Comparison of ENCODE assay signal across 10 cellular contexts in the genomic region with DNA sequence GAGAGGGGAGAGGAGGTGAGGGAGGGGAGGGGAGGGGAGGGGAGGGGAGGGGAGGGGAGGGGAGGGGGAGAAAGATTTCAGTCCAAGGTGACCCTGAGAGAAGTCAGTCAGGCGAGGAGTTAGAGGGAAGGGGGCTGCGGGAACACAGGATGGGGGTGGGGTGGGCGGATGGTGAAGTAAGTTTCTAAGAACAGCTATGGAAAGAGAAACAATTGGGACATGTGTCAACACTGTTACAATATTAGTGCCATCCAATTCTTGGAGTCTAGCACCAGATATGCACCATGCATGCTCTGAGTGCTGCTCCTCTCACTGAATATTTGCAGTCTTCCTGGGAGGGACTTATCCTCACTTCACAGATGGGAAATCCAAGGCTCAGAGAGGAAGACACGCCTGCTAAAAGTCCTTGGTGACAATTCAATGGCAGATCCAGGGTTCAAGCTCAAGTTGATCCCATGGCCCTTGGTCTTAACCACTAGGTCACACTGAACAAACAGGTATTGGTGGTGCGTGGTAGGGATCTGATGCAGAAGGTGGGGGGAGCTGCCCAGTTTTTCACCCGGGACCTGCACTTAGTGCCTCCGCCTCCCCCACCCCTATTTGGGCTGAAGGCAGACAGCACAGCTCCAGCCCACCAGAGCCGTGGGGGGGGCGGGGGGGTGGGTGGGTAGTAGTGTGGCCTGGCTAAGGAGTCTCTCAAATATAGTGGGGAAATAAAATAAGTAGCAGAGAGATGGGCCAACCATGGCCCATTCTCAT. TPM values are rescaled to one million over a fixed set of nuclear protein-coding genes. Genes with fewer than 3 reads are reported as not detected.
DNase-seq lines count a peak whose midpoint lies in the region; ATAC-seq and TF ChIP-seq lines count a peak whose summit lies in the region.
"Had no signal": no experiment of that assay in that cellular context is flagged by ENCODE, and none has a peak within 500 bp of the region (broad histone marks: within the 10 kb centered on the region; RNA-seq: fewer than 3 reads in every experiment).

No MANE protein-coding gene starts in this region.

- H3K4me2 ChIP-seq in SK-N-SH = no peak overlapping the region

- peaks cover 13% of the 10 kb centered on the region for H3F3A ChIP-seq in SK-N-SH (replicated peaks; ENCODE audit: insufficient read depth)

- no peak overlapping the region for H3K4me3 ChIP-seq in SK-N-SH (ENCODE audit: low read depth in 2 of 2, low read length in 1 of 2)
- no peak overlapping the region for H3K4me3 ChIP-seq in right cardiac atrium (ENCODE audit: low read length)

- H3K27me3 ChIP-seq in SK-N-SH (ENCODE audit: insufficient read depth) = no peaks in the 10 kb centered on the region
- H3K27me3 ChIP-seq in right cardiac atrium (ENCODE audit: control insufficient read depth, insufficient read depth) = no peaks in the 10 kb centered on the region

- H2AFZ ChIP-seq in SK-N-SH (ENCODE audit: low read depth) = no peak overlapping the region

- TF ChIP-seq EP300 in SK-N-SH (IDR thresholded peaks at IDR 0.05; ENCODE audit: borderline replicate concordance in 1 of 2, low read depth in 1 of 2, low read length in 1 of 2) = no peak

- H3K9ac ChIP-seq in SK-N-SH = no peak overlapping the region

- CTCF ChIA-PET in SK-N-SH (lab: Yijun Ruan, JAX) = interaction anchor here (0.6 to 7.7 kb wide), 11 partner anchors 8 to 602 kb away, joined by 3 to 65 read pairs (median 4); no protein-coding TSS in a partner anchor

- peak overlapping the region; percentile 41 to 91; a peak in 2 of 4 replicates for H3K27ac ChIP-seq in SK-N-SH (ENCODE audit: low read depth in 2 of 2, low read length in 1 of 2)
- H3K27ac ChIP-seq in VCaP = peak overlapping the region; percentile 97
- peak overlapping the region; percentile 88 for H3K27ac ChIP-seq in right cardiac atrium (ENCODE audit: low read length)

- WGBS in SK-N-SH (ENCODE audit: low lambda C conversion rate) = 85% methylated on average over 7 of the region's 9 CpGs
- 43% methylated on average over 9 of the region's 9 CpGs for WGBS in right cardiac atrium

- H3K79me2 ChIP-seq in SK-N-SH (ENCODE audit: insufficient read depth) = peaks cover 36% of the 10 kb centered on the region

- no peaks in the 10 kb centered on the region for H4K20me1 ChIP-seq in SK-N-SH (ENCODE audit: insufficient read depth)

- intact Hi-C loops in right cardiac atrium (cut with DNase I) = loop anchor here in 1 of 4 donors (5.0 kb wide), 1 partner anchor 76 kb away; no protein-coding TSS in a partner anchor

- TF ChIP-seq CTCF in SK-N-SH (IDR thresholded peaks at IDR 0.05) (no peak), VCaP (conservative IDR thresholded peaks at IDR 0.05) (no peak)

- DNase-seq in SK-N-SH = no peak
- no peak for DNase-seq in right cardiac atrium
- no peak for DNase-seq in stimulated activated effector memory CD8-positive, alpha-beta T cell treated with anti-CD3 and anti-CD28 coated beads, Interleukin-12 subunit alpha, Interleukin-12 subunit beta, amount 100 ng/mL, for 72 hours (ENCODE audit: low spot score in 2 of 2)
- no peak for DNase-seq in DMS53 treated with DMSO at 0.1 percent for 48 hours (lab: John Stamatoyannopoulos, UW; ENCODE audit: unreplicated experiment)
- no peak for DNase-seq in NCI-H1105 treated with DMSO at 0.1 percent for 48 hours (lab: John Stamatoyannopoulos, UW)
- DNase-seq in HPDE6-E6E7 (ENCODE audit: extremely low spot score) = no peak
- DNase-seq: activated gamma-delta T cell treated with Interleukin-2 at 50 U/mL for 16 hours, NCI-H446 had no signal

- H3K4me1 ChIP-seq in SK-N-SH (ENCODE audit: control insufficient read depth in 1 of 2, insufficient read depth in 2 of 2, low read depth in 1 of 2, low read length in 1 of 2) = peaks cover 22 to 50% of the 10 kb centered on the region in 2 experiments
- peaks cover 29% of the 10 kb centered on the region for H3K4me1 ChIP-seq in right cardiac atrium (ENCODE audit: control insufficient read depth, insufficient read depth, low read length)

- no peak overlapping the region for H3K4me3 Mint-ChIP-seq in stimulated activated effector memory CD8-positive, alpha-beta T cell treated with anti-CD3 and anti-CD28 coated beads, Interleukin-12 subunit alpha, Interleukin-12 subunit beta, amount 100 ng/mL, for 72 hours

- H3K36me3 Mint-ChIP-seq in stimulated activated effector memory CD8-positive, alpha-beta T cell treated with anti-CD3 and anti-CD28 coated beads, Interleukin-12 subunit alpha, Interleukin-12 subunit beta, amount 100 ng/mL, for 72 hours = peaks cover 38% of the 10 kb centered on the region

- H3K9me3 Mint-ChIP-seq in stimulated activated effector memory CD8-positive, alpha-beta T cell treated with anti-CD3 and anti-CD28 coated beads, Interleukin-12 subunit alpha, Interleukin-12 subunit beta, amount 100 ng/mL, for 72 hours = no peaks in the 10 kb centered on the region

- H3K9me3 ChIP-seq in SK-N-SH = no peaks in the 10 kb centered on the region
- no peaks in the 10 kb centered on the region for H3K9me3 ChIP-seq in right cardiac atrium (ENCODE audit: control insufficient read depth, low read length)

- H3K4me1 Mint-ChIP-seq in stimulated activated effector memory CD8-positive, alpha-beta T cell treated with anti-CD3 and anti-CD28 coated beads, Interleukin-12 subunit alpha, Interleukin-12 subunit beta, amount 100 ng/mL, for 72 hours = peaks cover 74% of the 10 kb centered on the region

- POLR2A ChIA-PET in SK-N-SH (lab: Yijun Ruan, JAX) = no interaction called here

- no peak for ATAC-seq in SK-N-SH treated with all-trans-retinoic acid at 6 μM for 48 hours
- ATAC-seq in right cardiac atrium = peak; percentile 31 to 32
- no peak for ATAC-seq in stimulated activated effector memory CD8-positive, alpha-beta T cell treated with anti-CD3 and anti-CD28 coated beads, Interleukin-12 subunit alpha, Interleukin-12 subunit beta, amount 100 ng/mL, for 72 hours

- TF ChIP-seq RAD21 in SK-N-SH (IDR thresholded peaks at IDR 0.05; ENCODE audit: low read length) = no peak

- H3K36me3 ChIP-seq in SK-N-SH (replicated peaks in 1 of 2; ENCODE audit: control insufficient read depth in 1 of 2, insufficient read depth in 2 of 2, low read length in 1 of 2) = no peaks in the 10 kb centered on the region

- H3K27ac Mint-ChIP-seq in stimulated activated effector memory CD8-positive, alpha-beta T cell treated with anti-CD3 and anti-CD28 coated beads, Interleukin-12 subunit alpha, Interleukin-12 subunit beta, amount 100 ng/mL, for 72 hours = peak overlapping the region; percentile 75

- no peaks in the 10 kb centered on the region for H3K9me2 ChIP-seq in SK-N-SH

TF ChIP-seq in SK-N-SH, 30 proteins besides CTCF, POLR2A, EP300 and RAD21:
- TF ChIP-seq, protein P1, sequence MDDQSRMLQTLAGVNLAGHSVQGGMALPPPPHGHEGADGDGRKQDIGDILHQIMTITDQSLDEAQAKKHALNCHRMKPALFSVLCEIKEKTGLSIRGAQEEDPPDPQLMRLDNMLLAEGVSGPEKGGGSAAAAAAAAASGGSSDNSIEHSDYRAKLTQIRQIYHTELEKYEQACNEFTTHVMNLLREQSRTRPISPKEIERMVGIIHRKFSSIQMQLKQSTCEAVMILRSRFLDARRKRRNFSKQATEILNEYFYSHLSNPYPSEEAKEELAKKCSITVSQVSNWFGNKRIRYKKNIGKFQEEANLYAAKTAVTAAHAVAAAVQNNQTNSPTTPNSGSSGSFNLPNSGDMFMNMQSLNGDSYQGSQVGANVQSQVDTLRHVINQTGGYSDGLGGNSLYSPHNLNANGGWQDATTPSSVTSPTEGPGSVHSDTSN (IDR thresholded peaks at IDR 0.05) = no peak
- no peak for TF ChIP-seq RXRA (IDR thresholded peaks at IDR 0.05; ENCODE audit: borderline replicate concordance, low read depth)
- TF ChIP-seq TEAD4 (IDR thresholded peaks at IDR 0.05; ENCODE audit: borderline replicate concordance, insufficient read depth) = no peak
- no peak for TF ChIP-seq CHD2 (IDR thresholded peaks at IDR 0.05; ENCODE audit: low read length, partially characterized antibody)

TF ChIP-seq in SK-N-SH treated with all-trans-retinoic acid at 6 μM for 48 hours, 23 proteins besides CTCF, POLR2A, EP300 and RAD21:
- no peak for TF ChIP-seq ISL1 (CRISPR knock-in tag; IDR thresholded peaks at IDR 0.05)
- TF ChIP-seq ZNF8 (CRISPR knock-in tag; IDR thresholded peaks at IDR 0.05) = no peak
- no peak for TF ChIP-seq ZC3H10 (CRISPR knock-in tag; IDR thresholded peaks at IDR 0.05)

RNA-seq across cellular contexts. Expression of a gene that starts 42.6 kb away (rescaled TPM):
- 62.3 and 96.6 TPM in 2 replicates for polyA plus RNA-seq in SK-N-SH (2012; rRNA removed)
- polyA plus RNA-seq in SK-N-SH (2012; cell fraction: cytosol; rRNA removed) = 48.1 and 60.4 TPM in 2 replicates
- polyA plus RNA-seq in SK-N-SH (2012; cell fraction: nucleus; rRNA removed) = 53.0 and 69.9 TPM in 2 replicates
- total RNA-seq in right cardiac atrium = 100 to 1,000 TPM in 3 of 4 donors, 10 to 100 TPM in 1; 99.1 to 158 (median 114) TPM
- polyA plus RNA-seq in right cardiac atrium = 76.2 TPM

Comparison
In these comparisons a context has a peak if more than half of its experiments do, and no peak if none do; other contexts are left out.
1. ATAC-seq: peak in right cardiac atrium (2 of 2); none in SK-N-SH treated with all-trans-retinoic acid at 6 μM for 48 hours (single experiment) and stimulated activated effector memory CD8-positive, alpha-beta T cell treated with anti-CD3 and anti-CD28 coated beads, Interleukin-12 subunit alpha, Interleukin-12 subunit beta, amount 100 ng/mL, for 72 hours (single experiment).
2. Peak in every context shown above with its lines, with median percentiles within 50 percentile points of each other: H3K27ac ChIP-seq.